ENCODE assay signal across 9 cellular contexts in genomic region chr9:104991144-104991953, GRCh38.
DNase-seq lines count a peak whose midpoint lies in the region; ATAC-seq, FAIRE-seq and TF ChIP-seq lines count a peak whose summit lies in the region.
"Had no signal": no experiment of that assay in that cellular context is flagged by ENCODE, and none has a peak within 500 bp of the region (broad histone marks: within the 10 kb centered on the region; RNA-seq: fewer than 3 reads in every experiment).

No MANE protein-coding gene starts in this region.

- no peaks in the 10 kb centered on the region for H3K27me3 ChIP-seq in keratinocyte (ENCODE audit: control insufficient read depth, extremely low read depth, insufficient read depth, low read length)

- H2AFZ ChIP-seq in keratinocyte (ENCODE audit: control insufficient read depth, low read length) = peak overlapping the region; percentile 93

- TF ChIP-seq CTCF in keratinocyte (optimal IDR thresholded peaks at IDR 0.05 in 1 of 3, IDR thresholded peaks at IDR 0.05 in 1 of 3, conservative IDR thresholded peaks at IDR 0.05 in 1 of 3; ENCODE audit: extremely low read depth in 1 of 3, insufficient read depth in 2 of 3, low read length in 3 of 3) = no peak

- H3K9ac ChIP-seq in keratinocyte (ENCODE audit: control insufficient read depth, extremely low read depth, insufficient read depth, low read length) = peak overlapping the region; percentile 91

- peak overlapping the region; percentile 93 for H3K4me2 ChIP-seq in keratinocyte (ENCODE audit: control insufficient read depth, extremely low read depth, insufficient read depth, low read depth, low read length)

- DNase-seq in NCI-H146 (lab: John Stamatoyannopoulos, UW) (peak; percentile 36), NCI-H146 treated with DMSO at 0.1 percent for 48 hours (lab: John Stamatoyannopoulos, UW; ENCODE audit: unreplicated experiment) (no peak), NCI-H2227 treated with DMSO at 0.1 percent for 48 hours (lab: John Stamatoyannopoulos, UW) (peak; percentile 54), keratinocyte (ENCODE audit: low read depth, low spot score) (peak; percentile 33)
- DNase-seq in central memory CD4-positive, alpha-beta T cell = peak; percentile 92
- peak; percentile 74 to 85 (median 79) for DNase-seq in stimulated activated CD4-positive, alpha-beta T cell treated with anti-CD3 and anti-CD28 coated beads, Interleukin-12 subunit alpha, Interleukin-12 subunit beta, amount 100 ng/mL, for 48 hours (ENCODE audit: low read depth in 2 of 3, low spot score in 1 of 3)

- dilution Hi-C loops in keratinocyte (cut with MboI; ENCODE audit: extremely low pct_ligation_motif_present, low sequenced_read_pairs) = no loop called here

- no peaks in the 10 kb centered on the region for H3K79me2 ChIP-seq in keratinocyte (ENCODE audit: control insufficient read depth, insufficient read depth, low read length)

- FAIRE-seq in keratinocyte (lab: Jason Lieb, UNC) = peak; percentile 13
- FAIRE-seq: A204.1 had no signal

- no peaks in the 10 kb centered on the region for H3K36me3 ChIP-seq in keratinocyte (ENCODE audit: control insufficient read depth in 2 of 2, extremely low read depth in 1 of 2, insufficient read depth in 2 of 2, low read length in 2 of 2)

- H4K20me1 ChIP-seq in keratinocyte (ENCODE audit: control insufficient read depth, extremely low read depth, insufficient read depth, low read length) = no peaks in the 10 kb centered on the region

- no peaks in the 10 kb centered on the region for H3K9me1 ChIP-seq in keratinocyte (ENCODE audit: control insufficient read depth, extremely low read depth, insufficient read depth, low read length)

- H3K9me3 ChIP-seq in keratinocyte (ENCODE audit: control insufficient read depth, low read depth, low read length) = no peaks in the 10 kb centered on the region

- ATAC-seq in HG03095 (IDR thresholded peaks at IDR 0.05; ENCODE audit: unreplicated experiment) = peak; percentile 76
- peak; percentile 82 to 85 for ATAC-seq in activated CD4-positive, CD25-positive, alpha-beta regulatory T cell treated with anti-CD3 and anti-CD28 coated beads, Interleukin-2, amount 50 U/mL, for 24 hours

- H3K4me3 ChIP-seq in keratinocyte (ENCODE audit: control insufficient read depth in 2 of 3, extremely low read depth in 1 of 3, insufficient read depth in 2 of 3, low read depth in 1 of 3, low read length in 3 of 3) = peak overlapping the region; percentile 42 to 88 (median 75)

- H3K4me1 ChIP-seq in keratinocyte (ENCODE audit: control insufficient read depth, extremely low read depth, insufficient read depth, low read length) = peaks cover 16% of the 10 kb centered on the region

- H3K27ac ChIP-seq in keratinocyte (ENCODE audit: control insufficient read depth, insufficient read depth, low read length) = peak overlapping the region; percentile 88
